ENCODE assay signal across 14 cellular contexts in genomic region chr10:108014902-108015177, GRCh38.
DNase-seq lines count a peak whose midpoint lies in the region; ATAC-seq and TF ChIP-seq lines count a peak whose summit lies in the region.
"Had no signal": no experiment of that assay in that cellular context is flagged by ENCODE, and none has a peak within 500 bp of the region (broad histone marks: within the 10 kb centered on the region; RNA-seq: fewer than 3 reads in every experiment).

No MANE protein-coding gene starts in this region.

- no peak overlapping the region for H3K27ac ChIP-seq in ovary
- H3K27ac ChIP-seq: brain microvascular endothelial cell had no signal

- H3K27me3 ChIP-seq in ovary = no peaks in the 10 kb centered on the region
- H3K27me3 ChIP-seq: brain microvascular endothelial cell had no signal

- TF ChIP-seq CTCF in ovary (IDR thresholded peaks at IDR 0.05) = no peak

- 96 to 100% (median 97%) methylated on average over 1 of the region's 1 CpG for whole genome bisulfite sequencing in ovary, 3 donors

- H3K4me3 ChIP-seq in ovary = no peak overlapping the region

- H3K9me3 ChIP-seq in ovary = no peaks in the 10 kb centered on the region

- TF ChIP-seq EP300 in ovary (IDR thresholded peaks at IDR 0.05) = no peak

- ATAC-seq in GM18498 (IDR thresholded peaks at IDR 0.05; ENCODE audit: unreplicated experiment) = peak; percentile 87
- ATAC-seq in GM19463 (IDR thresholded peaks at IDR 0.05; ENCODE audit: unreplicated experiment) = peak; percentile 87
- peak; percentile 66 for ATAC-seq in HG02763 (IDR thresholded peaks at IDR 0.05; ENCODE audit: unreplicated experiment)
- peak; percentile 87 for ATAC-seq in HG03354 (IDR thresholded peaks at IDR 0.05; ENCODE audit: poor library complexity, severe bottlenecking, unreplicated experiment)

- intact Hi-C loops in ovary (cut with DNase I) = no loop called here
- intact Hi-C loops in posterior cingulate gyrus (cut with DNase I) = no loop called here

- no peak for DNase-seq in ovary
- DNase-seq in hippocampal formation (lab: John Stamatoyannopoulos, UW) = no peak
- no peak for DNase-seq in DMS79 (lab: John Stamatoyannopoulos, UW)
- DNase-seq in posterior cingulate gyrus = no peak
- DNase-seq: activated CD8-positive, alpha-beta memory T cell treated with anti-CD3 and anti-CD28 coated beads for 24 hours; brain microvascular endothelial cell; DMS 273 treated with DMSO at 0.1 percent for 48 hours; H9; immature natural killer cell; midbrain had no signal

- no peaks in the 10 kb centered on the region for H3K36me3 ChIP-seq in ovary
- H3K36me3 ChIP-seq: brain microvascular endothelial cell had no signal

- TF ChIP-seq POLR2A in ovary (IDR thresholded peaks at IDR 0.05) = no peak

- no peaks in the 10 kb centered on the region for H3K4me1 ChIP-seq in ovary (ENCODE audit: insufficient read depth)
